ENCODE assay signal across 16 cellular contexts in genomic region chr5:148735301-148735700, GRCh38.
"Had no signal": no experiment of that assay in that cellular context is flagged by ENCODE, and none has a peak within 500 bp of the region (broad histone marks: within the 10 kb centered on the region; RNA-seq: fewer than 3 reads in every experiment).

No MANE protein-coding gene starts in this region.

- H3K4me3 Mint-ChIP-seq: activated CD4-positive, alpha-beta memory T cell treated with anti-CD3 and anti-CD28 coated beads, Interleukin-2, amount 10 ng/mL, durations not matched to agents 7 days and 5 days; activated CD4-positive, alpha-beta T cell treated with anti-CD3 and anti-CD28 coated beads for 36 hours; activated naive CD8-positive, alpha-beta T cell treated with anti-CD3 and anti-CD28 coated beads for 36 hours; neural crest cell had no signal

- ATAC-seq: activated CD4-positive, alpha-beta T cell treated with anti-CD3 and anti-CD28 coated beads for 36 hours; left ventricle myocardium superior had no signal

- H3K9me3 Mint-ChIP-seq: activated CD4-positive, alpha-beta memory T cell treated with anti-CD3 and anti-CD28 coated beads, Interleukin-2, amount 10 ng/mL, durations not matched to agents 7 days and 5 days; activated naive CD8-positive, alpha-beta T cell treated with anti-CD3 and anti-CD28 coated beads for 36 hours; neural crest cell had no signal

- H3K36me3 Mint-ChIP-seq: activated naive CD8-positive, alpha-beta T cell treated with anti-CD3 and anti-CD28 coated beads for 36 hours had no signal

- H3K27ac Mint-ChIP-seq: activated CD4-positive, alpha-beta memory T cell treated with anti-CD3 and anti-CD28 coated beads, Interleukin-2, amount 10 ng/mL, durations not matched to agents 7 days and 5 days; activated CD4-positive, alpha-beta T cell treated with anti-CD3 and anti-CD28 coated beads for 36 hours; activated naive CD8-positive, alpha-beta T cell treated with anti-CD3 and anti-CD28 coated beads for 36 hours had no signal

- H3K27ac ChIP-seq: sigmoid colon, suprapubic skin, upper lobe of left lung, VCaP had no signal

- DNase-seq: activated CD4-positive, alpha-beta memory T cell treated with anti-CD3 and anti-CD28 coated beads, Interleukin-2, amount 10 ng/mL, durations not matched to agents 7 days and 5 days; activated CD4-positive, alpha-beta T cell treated with anti-CD3 and anti-CD28 coated beads for 36 hours; activated gamma-delta T cell treated with Interleukin-2 at 50 U/mL for 16 hours; activated naive CD8-positive, alpha-beta T cell treated with anti-CD3 and anti-CD28 coated beads for 36 hours; activated T-cell treated with anti-CD3 and anti-CD28 coated beads, Interleukin-2, amount 50 U/mL, for 48 hours; foreskin melanocyte; head of caudate nucleus; left ventricle myocardium superior; sigmoid colon; stimulated activated CD4-positive, alpha-beta T cell treated with anti-CD3 and anti-CD28 coated beads, Interleukin-2, amount 100 ng/mL, for 24 hours; stimulated activated naive CD4-positive, alpha-beta T cell; T-helper 9 cell; upper lobe of left lung had no signal
